22 cellular contexts compared by ENCODE assay signal in the genomic region with DNA sequence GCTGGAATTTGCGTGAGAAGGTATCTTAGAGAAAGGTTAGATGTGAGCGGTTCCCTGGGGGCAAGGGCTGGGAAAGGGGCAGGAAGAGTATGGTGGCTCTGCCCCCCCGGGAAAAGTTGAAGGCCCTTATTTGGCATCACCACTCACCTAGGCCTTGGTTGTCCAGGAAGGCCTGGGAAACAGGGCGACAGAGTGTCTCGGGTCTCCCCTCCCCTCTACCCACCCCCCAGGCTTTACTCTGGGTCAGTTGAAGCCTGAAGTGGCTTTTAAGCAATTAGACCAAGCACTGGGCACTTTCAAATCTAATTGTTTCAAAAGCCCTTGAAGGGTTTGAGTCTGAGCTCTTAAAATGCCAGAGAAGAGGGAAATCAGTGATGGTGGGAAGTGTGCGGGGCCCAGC.
"Had no signal": no experiment of that assay in that cellular context is flagged by ENCODE, and none has a peak within 500 bp of the region (broad histone marks: within the 10 kb centered on the region; RNA-seq: fewer than 3 reads in every experiment).

No MANE protein-coding gene starts in this region.

- DNase-seq: effector memory CD4-positive, alpha-beta T cell; heart left ventricle; hippocampal formation; mesenchymal stem cell; midbrain; nucleus accumbens; ovary; sigmoid colon; stimulated activated CD4-positive, alpha-beta T cell treated with anti-CD3 and anti-CD28 coated beads, Interleukin-2, amount 100 ng/mL, for 24 hours; stimulated activated CD4-positive, alpha-beta T cell treated with anti-CD3 and anti-CD28 coated beads, Interleukin-4, amount 100 ng/mL, for 4 hours; stimulated activated naive B cell treated with anti-CD40 and anti-IgM and Interleukin-4, amounts not matched to agents 10 μg/mL and 1 μg/mL and 100 μg/mL, for 72 hours; stomach; substantia nigra; transverse colon had no signal

- H3K4me1 ChIP-seq: heart left ventricle, right atrium auricular region, sigmoid colon had no signal

- H3K36me3 Mint-ChIP-seq: natural killer cell treated with Interleukin-12 subunit alpha and Interleukin-12 subunit beta and Interleukin-15 and Interleukin-18, amount 100 ng/mL, for 72 hours; neural progenitor cell; stimulated activated naive B cell treated with anti-CD40 and anti-IgM and Interleukin-4, amounts not matched to agents 10 μg/mL and 1 μg/mL and 100 μg/mL, for 72 hours had no signal

- H3K4me3 ChIP-seq: heart left ventricle, lung, neural progenitor cell, ovary, right atrium auricular region, sigmoid colon, skin epidermis, stomach, thoracic aorta, transverse colon had no signal

- H3K9me3 Mint-ChIP-seq: natural killer cell treated with Interleukin-12 subunit alpha and Interleukin-12 subunit beta and Interleukin-15 and Interleukin-18, amount 100 ng/mL, for 72 hours; neural progenitor cell; stimulated activated naive B cell treated with anti-CD40 and anti-IgM and Interleukin-4, amounts not matched to agents 10 μg/mL and 1 μg/mL and 100 μg/mL, for 72 hours had no signal

- ATAC-seq: esophagus mucosa; heart left ventricle; left lobe of liver; natural killer cell treated with Interleukin-12 subunit alpha and Interleukin-12 subunit beta and Interleukin-15 and Interleukin-18, amount 100 ng/mL, for 72 hours; stimulated activated naive B cell treated with anti-CD40 and anti-IgM and Interleukin-4, amounts not matched to agents 10 μg/mL and 1 μg/mL and 100 μg/mL, for 72 hours had no signal

- H3K4me3 Mint-ChIP-seq: natural killer cell treated with Interleukin-12 subunit alpha and Interleukin-12 subunit beta and Interleukin-15 and Interleukin-18, amount 100 ng/mL, for 72 hours; neural progenitor cell; stimulated activated naive B cell treated with anti-CD40 and anti-IgM and Interleukin-4, amounts not matched to agents 10 μg/mL and 1 μg/mL and 100 μg/mL, for 72 hours had no signal

- H3K9me3 ChIP-seq: heart left ventricle, ovary, right atrium auricular region, sigmoid colon, stomach, thoracic aorta, transverse colon had no signal

- H3K4me1 Mint-ChIP-seq: stimulated activated naive B cell treated with anti-CD40 and anti-IgM and Interleukin-4, amounts not matched to agents 10 μg/mL and 1 μg/mL and 100 μg/mL, for 72 hours had no signal

- H3K27me3 ChIP-seq: heart left ventricle, ovary, right atrium auricular region, sigmoid colon, stomach, transverse colon had no signal

- H3K36me3 ChIP-seq: heart left ventricle, neural progenitor cell, ovary, right atrium auricular region, sigmoid colon, stomach, thoracic aorta, transverse colon had no signal

- H3K27ac Mint-ChIP-seq: natural killer cell treated with Interleukin-12 subunit alpha and Interleukin-12 subunit beta and Interleukin-15 and Interleukin-18, amount 100 ng/mL, for 72 hours; neural progenitor cell; stimulated activated naive B cell treated with anti-CD40 and anti-IgM and Interleukin-4, amounts not matched to agents 10 μg/mL and 1 μg/mL and 100 μg/mL, for 72 hours had no signal

- H3K27ac ChIP-seq: heart left ventricle, neural progenitor cell, ovary, right atrium auricular region, sigmoid colon, skin epidermis, stomach, thoracic aorta, transverse colon had no signal
